22 cellular contexts compared by ENCODE assay signal in genomic region chr1:22591576-22591975, GRCh38. TPM values are rescaled to one million over a fixed set of nuclear protein-coding genes. Genes with fewer than 3 reads are reported as not detected.
"Had no signal": no experiment of that assay in that cellular context is flagged by ENCODE, and none has a peak within 500 bp of the region (broad histone marks: within the 10 kb centered on the region; RNA-seq: fewer than 3 reads in every experiment).

No MANE protein-coding gene starts in this region.

- H3K9me3 Mint-ChIP-seq: naive B cell, nephron progenitor cell, type B pancreatic cell had no signal

- H3K4me1 Mint-ChIP-seq: naive B cell, nephron progenitor cell had no signal

- H3K27ac Mint-ChIP-seq: nephron progenitor cell, progenitor cell of endocrine pancreas, type B pancreatic cell had no signal

- DNase-seq: dorsolateral prefrontal cortex; effector CD8-positive, alpha-beta T cell; hippocampal formation; kidney glomerular epithelial cell; mesendoderm; naive B cell; nephron progenitor cell; nucleus accumbens; pancreas; right cardiac atrium; small intestine; stimulated activated CD4-positive, alpha-beta T cell treated with anti-CD3 and anti-CD28 coated beads, Interleukin-12 subunit alpha, Interleukin-12 subunit beta, amount 100 ng/mL, for 4 hours; stimulated activated naive CD8-positive, alpha-beta T cell treated with anti-CD3 and anti-CD28 coated beads, Interleukin-15, Interleukin-2, amounts not matched to agents 100 U/mL and 50 U/mL, for 24 hours; thyroid gland; uterus had no signal

- H3K4me3 Mint-ChIP-seq: nephron progenitor cell, type B pancreatic cell had no signal

- H3K36me3 Mint-ChIP-seq: naive B cell, type B pancreatic cell had no signal

RNA-seq across cellular contexts. Expression of gene EPHA8, which starts 28.3 kb away (rescaled TPM):
- total RNA-seq: fibroblast of lung, glomerular endothelial cell, liver, lung microvascular endothelial cell, right cardiac atrium, thyroid gland had no signal
- polyA plus RNA-seq: fibroblast of lung, heart left ventricle, liver, right cardiac atrium had no signal

RNA-seq across cellular contexts. Expression of gene C1QA, which starts 44.9 kb away (rescaled TPM):
- total RNA-seq: fibroblast of lung, glomerular endothelial cell, lung microvascular endothelial cell, progenitor cell of endocrine pancreas had no signal
- polyA plus RNA-seq: fibroblast of lung had no signal

RNA-seq across cellular contexts. Expression of gene C1QC, which starts 51.9 kb away (rescaled TPM):
- total RNA-seq: fibroblast of lung, glomerular endothelial cell, lung microvascular endothelial cell, progenitor cell of endocrine pancreas had no signal
- polyA plus RNA-seq: fibroblast of lung had no signal
